In the genomic region with DNA sequence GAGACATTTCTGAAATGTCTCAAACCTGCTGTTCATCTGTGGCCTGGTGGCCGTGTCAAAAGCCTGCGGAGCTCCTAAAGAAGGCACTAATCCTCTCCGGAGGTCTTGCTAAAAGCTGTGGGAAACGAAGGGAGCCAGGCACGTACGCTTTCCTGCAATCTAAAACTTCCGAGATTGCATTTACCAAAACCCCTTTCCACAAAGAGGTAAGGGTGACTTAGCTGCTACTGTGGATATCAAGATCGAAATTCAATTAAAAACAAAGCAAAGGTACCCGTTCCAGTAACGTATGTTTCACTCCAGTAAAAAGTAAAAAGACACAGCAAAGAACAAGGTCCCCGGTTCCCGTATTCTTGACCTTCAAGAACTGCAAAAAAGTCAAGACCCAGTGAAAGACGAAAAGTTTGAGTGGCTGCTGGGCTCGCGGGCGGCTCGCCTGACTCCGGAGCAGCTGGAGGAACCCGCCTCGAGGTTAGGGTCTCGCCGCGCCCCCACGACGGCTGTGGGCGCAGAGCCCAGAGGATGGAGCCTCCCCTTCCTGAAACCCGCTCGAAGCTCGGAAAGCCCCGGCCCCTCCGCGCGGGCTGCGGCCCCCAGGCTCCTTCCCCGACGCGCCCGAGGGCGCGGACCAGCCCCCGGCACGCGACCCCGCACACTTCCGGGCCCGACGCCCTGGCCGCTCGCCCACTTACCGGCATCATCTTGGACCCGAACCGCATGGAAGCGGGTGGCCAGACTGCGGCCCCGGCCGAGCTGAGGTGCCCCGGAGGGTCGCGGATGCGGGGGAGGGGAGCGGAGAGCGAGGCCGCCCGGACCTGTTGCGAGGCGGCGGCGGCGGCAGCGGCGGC, we compare ENCODE assay signal across 8 cellular contexts.
A peak's percentile ranks its signal among the peaks of the same experiment; 100 is the strongest.
DNase-seq lines count a peak whose midpoint lies in the region; ATAC-seq and TF ChIP-seq lines count a peak whose summit lies in the region.

No MANE protein-coding gene starts in this region.

- no peaks in the 10 kb centered on the region for H3K36me3 Mint-ChIP-seq in memory B cell

- H3K27me3 Mint-ChIP-seq in memory B cell, result no peaks in the 10 kb centered on the region

- H3K4me3 ChIP-seq in duodenal mucosa (ENCODE audit: low read depth in 1 of 2, low read length in 2 of 2), result peak overlapping the region; percentile 83 to 85

- TF ChIP-seq CTCF in GM13976 (IDR thresholded peaks at IDR 0.05; ENCODE audit: borderline replicate concordance, control extremely low read depth, extremely low read depth, insufficient read depth, missing control alignments), result no peak

- peak overlapping the region; percentile 89 for H3K4me3 Mint-ChIP-seq in memory B cell

- peaks cover 31% of the 10 kb centered on the region for H3K4me1 Mint-ChIP-seq in memory B cell

- in situ Hi-C loops in GM13976 (cut with MboI; ENCODE audit: low sequenced_read_pairs, unreplicated experiment), result no loop called here

- peak overlapping the region; percentile 92 for H3K27ac ChIP-seq in duodenal mucosa (ENCODE audit: low read depth, low read length)

- peak; percentile 8 for ATAC-seq in HG02623 (IDR thresholded peaks at IDR 0.05; ENCODE audit: unreplicated experiment)
- peak; percentile 49 for ATAC-seq in memory B cell (ENCODE audit: low read depth)
- no peak for ATAC-seq in HG03139 (IDR thresholded peaks at IDR 0.05; ENCODE audit: unreplicated experiment)

- H3K27ac Mint-ChIP-seq in memory B cell, result peak overlapping the region; percentile 98

- H3K36me3 ChIP-seq in duodenal mucosa (ENCODE audit: control insufficient read depth in 1 of 2, insufficient read depth in 2 of 2, low read length in 2 of 2), result no peaks in the 10 kb centered on the region

- H3K9me3 Mint-ChIP-seq in memory B cell, result no peaks in the 10 kb centered on the region

- DNase-seq in GM13976 (ENCODE audit: low spot score) (peak; percentile 57), NCI-H1694 (lab: John Stamatoyannopoulos, UW) (peak; percentile 24), memory B cell (ENCODE audit: low spot score in 2 of 2) (peak; percentile 62 to 69)
- DNase-seq in activated CD4-positive, alpha-beta T cell treated with anti-CD3 and anti-CD28 coated beads, Interleukin-2, amount 50 U/mL, for 1 hour, result peak; percentile 51
- DNase-seq in stimulated activated CD8-positive, alpha-beta memory T cell treated with anti-CD3 and anti-CD28 coated beads, Interleukin-15, amount 100 ng/mL, for 1 hour (ENCODE audit: low read depth), result peak; percentile 13

- H3K9ac ChIP-seq in duodenal mucosa (ENCODE audit: low read depth in 1 of 2, low read length in 2 of 2), result peak overlapping the region; percentile 67 to 83

- H3K9me3 ChIP-seq in duodenal mucosa (ENCODE audit: control insufficient read depth in 1 of 2, low read length in 2 of 2), result no peaks in the 10 kb centered on the region

- H3K4me1 ChIP-seq in duodenal mucosa (ENCODE audit: control insufficient read depth in 1 of 2, insufficient read depth in 2 of 2, low read length in 2 of 2), result peaks cover 18 to 22% of the 10 kb centered on the region in 2 donors

- no peaks in the 10 kb centered on the region for H3K27me3 ChIP-seq in duodenal mucosa (ENCODE audit: control insufficient read depth in 1 of 2, insufficient read depth in 2 of 2, low read length in 2 of 2)

Comparison
In these comparisons a context has a peak if more than half of its experiments do, and no peak if none do; other contexts are left out.
1. DNase-seq: peak in every context shown above with its lines; median percentile 66 in memory B cell; 57 in GM13976; 51 in activated CD4-positive, alpha-beta T cell treated with anti-CD3 and anti-CD28 coated beads, Interleukin-2, amount 50 U/mL, for 1 hour; 24 in NCI-H1694; 13 in stimulated activated CD8-positive, alpha-beta memory T cell treated with anti-CD3 and anti-CD28 coated beads, Interleukin-15, amount 100 ng/mL, for 1 hour.